2 cellular contexts compared by ENCODE assay signal in the genomic region with DNA sequence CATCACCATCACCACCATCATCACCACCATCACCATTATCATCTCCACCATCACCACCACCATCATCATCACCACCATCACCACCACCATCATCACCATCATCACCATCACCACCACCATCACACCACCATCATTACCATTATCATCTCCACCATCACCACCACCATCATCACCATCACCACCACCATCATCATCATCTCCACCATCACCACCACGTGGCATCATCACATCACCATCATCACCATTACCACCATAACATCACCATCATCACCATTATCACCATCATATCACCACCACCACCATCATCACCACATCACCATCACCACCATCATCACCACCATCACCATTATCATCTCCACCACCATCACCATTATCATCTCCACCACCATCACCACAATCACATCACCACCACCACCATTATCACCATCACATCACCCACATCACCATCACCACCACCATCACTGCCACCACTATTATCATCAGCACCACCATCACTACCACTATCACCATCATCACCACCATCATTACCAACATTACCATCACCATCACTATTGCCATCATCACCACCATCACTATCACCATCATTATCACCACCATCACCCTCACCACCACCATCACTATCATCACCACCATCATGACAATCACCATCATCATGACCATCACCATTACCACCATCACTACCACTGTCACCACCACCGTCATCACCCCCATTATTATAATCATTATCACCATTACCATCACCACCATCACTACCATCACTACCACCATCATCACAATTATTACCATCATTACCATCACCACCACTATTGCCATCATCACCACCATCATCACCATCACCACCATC.
TF ChIP-seq lines count a peak whose summit lies in the region.

No MANE protein-coding gene starts in this region.

TF ChIP-seq in HEK293, 187 proteins besides CTCF, POLR2A, EP300 and RAD21 (continued from another document and continues in another):
- TF ChIP-seq, protein P1, sequence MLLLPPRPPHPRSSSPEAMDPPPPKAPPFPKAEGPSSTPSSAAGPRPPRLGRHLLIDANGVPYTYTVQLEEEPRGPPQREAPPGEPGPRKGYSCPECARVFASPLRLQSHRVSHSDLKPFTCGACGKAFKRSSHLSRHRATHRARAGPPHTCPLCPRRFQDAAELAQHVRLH (tag by site-specific recombination; IDR thresholded peaks at IDR 0.05), result peak; percentile 45; the same call in 1 of the 2 replicates
- TF ChIP-seq ZFP37 (tag by site-specific recombination; IDR thresholded peaks at IDR 0.05) (0 out of 2 replicates have a peak, but pooled peaks have one; percentile 29), ZNF146 (tag by site-specific recombination; IDR thresholded peaks at IDR 0.05) (0 out of 2 replicates have a peak, but pooled peaks have one; percentile 5), ZNF404 (tag by site-specific recombination; IDR thresholded peaks at IDR 0.05) (no peak), ZNF830 (tag by site-specific recombination; IDR thresholded peaks at IDR 0.05; ENCODE audit: low read depth) (no peak), ZNF521 (tag by site-specific recombination; IDR thresholded peaks at IDR 0.05) (0 out of 2 replicates have a peak, but pooled peaks have one; percentile 73), ZNF335 (tag by site-specific recombination; conservative IDR thresholded peaks at IDR 0.05) (0 out of 2 replicates have a peak, but pooled peaks have one; percentile 5), ZNF274 (IDR thresholded peaks at IDR 0.05; ENCODE audit: low read length) (no peak), ZNF274 (tag by site-specific recombination; IDR thresholded peaks at IDR 0.05; ENCODE audit: borderline replicate concordance) (0 out of 2 replicates have a peak, but pooled peaks have one; percentile 51), BCL11A (tag by site-specific recombination; IDR thresholded peaks at IDR 0.05; ENCODE audit: low read depth) (no peak), ZNF223 (tag by site-specific recombination; IDR thresholded peaks at IDR 0.05) (no peak), ZNF366 (tag by site-specific recombination; conservative IDR thresholded peaks at IDR 0.05) (peak; percentile 54; the same call in 1 of the 2 replicates), HOXA7 (CRISPR knock-in tag; IDR thresholded peaks at IDR 0.05; ENCODE audit: borderline replicate concordance) (no peak), SP3 (tag by site-specific recombination; IDR thresholded peaks at IDR 0.05) (no peak), ZSCAN23 (tag by site-specific recombination; IDR thresholded peaks at IDR 0.05) (0 out of 2 replicates have a peak, but pooled peaks have one; percentile 31), ZNF140 (tag by site-specific recombination; IDR thresholded peaks at IDR 0.05) (0 out of 2 replicates have a peak, but pooled peaks have one; percentile 6), ZNF239 (tag by site-specific recombination; IDR thresholded peaks at IDR 0.05) (peak; percentile 58; the same call in 1 of the 2 replicates), IKZF3 (tag by site-specific recombination; IDR thresholded peaks at IDR 0.05) (no peak), ZNF837 (tag by site-specific recombination; IDR thresholded peaks at IDR 0.05) (0 out of 2 replicates have a peak, but pooled peaks have one; percentile 20), ZNF23 (tag by site-specific recombination; IDR thresholded peaks at IDR 0.05; ENCODE audit: borderline replicate concordance) (peak; percentile 23; the same call in 1 of the 2 replicates), ZNF112 (tag by site-specific recombination; IDR thresholded peaks at IDR 0.05) (peak; percentile 13; the same call in 1 of the 2 replicates), ZNF747 (tag by site-specific recombination; IDR thresholded peaks at IDR 0.05) (0 out of 2 replicates have a peak, but pooled peaks have one; percentile 82), ZNF169 (tag by site-specific recombination; IDR thresholded peaks at IDR 0.05) (peak; percentile 65; the same call in 1 of the 2 replicates)
- TF ChIP-seq, protein P2, sequence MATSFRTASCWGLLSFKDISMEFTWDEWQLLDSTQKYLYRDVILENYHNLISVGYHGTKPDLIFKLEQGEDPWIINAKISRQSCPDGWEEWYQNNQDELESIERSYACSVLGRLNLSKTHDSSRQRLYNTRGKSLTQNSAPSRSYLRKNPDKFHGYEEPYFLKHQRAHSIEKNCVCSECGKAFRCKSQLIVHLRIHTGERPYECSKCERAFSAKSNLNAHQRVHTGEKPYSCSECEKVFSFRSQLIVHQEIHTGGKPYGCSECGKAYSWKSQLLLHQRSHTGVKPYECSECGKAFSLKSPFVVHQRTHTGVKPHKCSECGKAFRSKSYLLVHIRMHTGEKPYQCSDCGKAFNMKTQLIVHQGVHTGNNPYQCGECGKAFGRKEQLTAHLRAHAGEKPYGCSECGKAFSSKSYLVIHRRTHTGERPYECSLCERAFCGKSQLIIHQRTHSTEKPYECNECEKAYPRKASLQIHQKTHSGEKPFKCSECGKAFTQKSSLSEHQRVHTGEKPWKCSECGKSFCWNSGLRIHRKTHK (tag by site-specific recombination; IDR thresholded peaks at IDR 0.05), result no peak; the same call in 1 of the 2 replicates
- TF ChIP-seq, protein P3, sequence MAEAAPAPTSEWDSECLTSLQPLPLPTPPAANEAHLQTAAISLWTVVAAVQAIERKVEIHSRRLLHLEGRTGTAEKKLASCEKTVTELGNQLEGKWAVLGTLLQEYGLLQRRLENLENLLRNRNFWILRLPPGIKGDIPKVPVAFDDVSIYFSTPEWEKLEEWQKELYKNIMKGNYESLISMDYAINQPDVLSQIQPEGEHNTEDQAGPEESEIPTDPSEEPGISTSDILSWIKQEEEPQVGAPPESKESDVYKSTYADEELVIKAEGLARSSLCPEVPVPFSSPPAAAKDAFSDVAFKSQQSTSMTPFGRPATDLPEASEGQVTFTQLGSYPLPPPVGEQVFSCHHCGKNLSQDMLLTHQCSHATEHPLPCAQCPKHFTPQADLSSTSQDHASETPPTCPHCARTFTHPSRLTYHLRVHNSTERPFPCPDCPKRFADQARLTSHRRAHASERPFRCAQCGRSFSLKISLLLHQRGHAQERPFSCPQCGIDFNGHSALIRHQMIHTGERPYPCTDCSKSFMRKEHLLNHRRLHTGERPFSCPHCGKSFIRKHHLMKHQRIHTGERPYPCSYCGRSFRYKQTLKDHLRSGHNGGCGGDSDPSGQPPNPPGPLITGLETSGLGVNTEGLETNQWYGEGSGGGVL (tag by site-specific recombination; IDR thresholded peaks at IDR 0.05), result peak; percentile 14; the same call in 1 of the 2 replicates
- TF ChIP-seq, protein P4, sequence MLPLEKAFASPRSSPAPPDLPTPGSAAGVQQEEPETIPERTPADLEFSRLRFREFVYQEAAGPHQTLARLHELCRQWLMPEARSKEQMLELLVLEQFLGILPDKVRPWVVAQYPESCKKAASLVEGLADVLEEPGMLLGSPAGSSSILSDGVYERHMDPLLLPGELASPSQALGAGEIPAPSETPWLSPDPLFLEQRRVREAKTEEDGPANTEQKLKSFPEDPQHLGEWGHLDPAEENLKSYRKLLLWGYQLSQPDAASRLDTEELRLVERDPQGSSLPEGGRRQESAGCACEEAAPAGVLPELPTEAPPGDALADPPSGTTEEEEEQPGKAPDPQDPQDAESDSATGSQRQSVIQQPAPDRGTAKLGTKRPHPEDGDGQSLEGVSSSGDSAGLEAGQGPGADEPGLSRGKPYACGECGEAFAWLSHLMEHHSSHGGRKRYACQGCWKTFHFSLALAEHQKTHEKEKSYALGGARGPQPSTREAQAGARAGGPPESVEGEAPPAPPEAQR (tag by site-specific recombination; IDR thresholded peaks at IDR 0.05), result 0 out of 2 replicates have a peak, but pooled peaks have one; percentile 17

TF ChIP-seq in GM12878, 131 proteins besides CTCF, POLR2A, EP300 and RAD21:
- TF ChIP-seq, protein P5, sequence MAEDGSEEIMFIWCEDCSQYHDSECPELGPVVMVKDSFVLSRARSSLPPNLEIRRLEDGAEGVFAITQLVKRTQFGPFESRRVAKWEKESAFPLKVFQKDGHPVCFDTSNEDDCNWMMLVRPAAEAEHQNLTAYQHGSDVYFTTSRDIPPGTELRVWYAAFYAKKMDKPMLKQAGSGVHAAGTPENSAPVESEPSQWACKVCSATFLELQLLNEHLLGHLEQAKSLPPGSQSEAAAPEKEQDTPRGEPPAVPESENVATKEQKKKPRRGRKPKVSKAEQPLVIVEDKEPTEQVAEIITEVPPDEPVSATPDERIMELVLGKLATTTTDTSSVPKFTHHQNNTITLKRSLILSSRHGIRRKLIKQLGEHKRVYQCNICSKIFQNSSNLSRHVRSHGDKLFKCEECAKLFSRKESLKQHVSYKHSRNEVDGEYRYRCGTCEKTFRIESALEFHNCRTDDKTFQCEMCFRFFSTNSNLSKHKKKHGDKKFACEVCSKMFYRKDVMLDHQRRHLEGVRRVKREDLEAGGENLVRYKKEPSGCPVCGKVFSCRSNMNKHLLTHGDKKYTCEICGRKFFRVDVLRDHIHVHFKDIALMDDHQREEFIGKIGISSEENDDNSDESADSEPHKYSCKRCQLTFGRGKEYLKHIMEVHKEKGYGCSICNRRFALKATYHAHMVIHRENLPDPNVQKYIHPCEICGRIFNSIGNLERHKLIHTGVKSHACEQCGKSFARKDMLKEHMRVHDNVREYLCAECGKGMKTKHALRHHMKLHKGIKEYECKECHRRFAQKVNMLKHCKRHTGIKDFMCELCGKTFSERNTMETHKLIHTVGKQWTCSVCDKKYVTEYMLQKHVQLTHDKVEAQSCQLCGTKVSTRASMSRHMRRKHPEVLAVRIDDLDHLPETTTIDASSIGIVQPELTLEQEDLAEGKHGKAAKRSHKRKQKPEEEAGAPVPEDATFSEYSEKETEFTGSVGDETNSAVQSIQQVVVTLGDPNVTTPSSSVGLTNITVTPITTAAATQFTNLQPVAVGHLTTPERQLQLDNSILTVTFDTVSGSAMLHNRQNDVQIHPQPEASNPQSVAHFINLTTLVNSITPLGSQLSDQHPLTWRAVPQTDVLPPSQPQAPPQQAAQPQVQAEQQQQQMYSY (CRISPR knock-in tag; IDR thresholded peaks at IDR 0.05), result no peak
- TF ChIP-seq KAT2A (conservative IDR thresholded peaks at IDR 0.05; ENCODE audit: control insufficient read depth, low read depth, low read length) (no peak), SPI1 (IDR thresholded peaks at IDR 0.05; ENCODE audit: borderline replicate concordance, insufficient read depth, low read depth, low read length) (no peak), HDGF (IDR thresholded peaks at IDR 0.05) (peak; percentile 49; the same call in 1 of the 2 replicates)
